Comparison of ENCODE assay signal across 1 cellular context in genomic region chr11:63504933-63505586, GRCh38.
TF ChIP-seq lines count a peak whose summit lies in the region.

No MANE protein-coding gene starts in this region.

TF ChIP-seq in GM12878, 131 proteins besides CTCF, POLR2A, EP300 and RAD21:
- TF ChIP-seq NFXL1 (IDR thresholded peaks at IDR 0.05; ENCODE audit: borderline replicate concordance) = no peak
- 0 out of 2 replicates have a peak, but pooled peaks have one; percentile 8 for TF ChIP-seq SPI1 (IDR thresholded peaks at IDR 0.05; ENCODE audit: borderline replicate concordance, insufficient read depth, low read depth, low read length)
- no peak for TF ChIP-seq KAT2A (conservative IDR thresholded peaks at IDR 0.05; ENCODE audit: control insufficient read depth, low read depth, low read length)
- no peak for TF ChIP-seq SMAD5 (IDR thresholded peaks at IDR 0.05; ENCODE audit: low read depth)
- TF ChIP-seq ETV6 (conservative IDR thresholded peaks at IDR 0.05 in 1 of 2, IDR thresholded peaks at IDR 0.05 in 1 of 2; ENCODE audit: borderline replicate concordance in 1 of 2, low read depth in 1 of 2) = no peak
- no peak for TF ChIP-seq ZNF24 (IDR thresholded peaks at IDR 0.05)
- TF ChIP-seq MYB (IDR thresholded peaks at IDR 0.05; ENCODE audit: borderline replicate concordance, low read depth, low read length) = no peak
